In genomic region chr9:128714586-128715435, GRCh38 we compare ENCODE assay signal across 14 cellular contexts.
"Had no signal": no experiment of that assay in that cellular context is flagged by ENCODE, and none has a peak within 500 bp of the region (broad histone marks: within the 10 kb centered on the region; RNA-seq: fewer than 3 reads in every experiment).

No MANE protein-coding gene starts in this region.

- H3K27ac ChIP-seq: brain microvascular endothelial cell, esophagus muscularis mucosa, skin epidermis had no signal

- H3K4me3 ChIP-seq: esophagus muscularis mucosa, skin epidermis had no signal

- H3K4me1 ChIP-seq: esophagus muscularis mucosa had no signal

- H3K27ac Mint-ChIP-seq: activated B cell treated with CpG ODN at 0.5 μM for 24 hours; activated CD4-positive, alpha-beta T cell treated with anti-CD3 and anti-CD28 coated beads, Interleukin-2, amount 10 ng/mL, durations not matched to agents 24 days and 14 days; activated T-helper 1 cell treated with anti-CD3 and anti-CD28 coated beads, Interleukin-12 subunit alpha, Interleukin-12 subunit beta, Interleukin-2, Interleukin-4 antibody, amounts not matched to agents 30 ng/mL and 10 ng/mL and 1 ng/mL, durations not matched to agents 14 hours and 24 hours and 36 hours; immature natural killer cell; memory B cell; T-helper 17 cell had no signal

- H3K36me3 Mint-ChIP-seq: immature natural killer cell, memory B cell had no signal

- H3K9me3 Mint-ChIP-seq: activated B cell treated with CpG ODN at 0.5 μM for 24 hours; activated CD4-positive, alpha-beta T cell treated with anti-CD3 and anti-CD28 coated beads, Interleukin-2, amount 10 ng/mL, durations not matched to agents 24 days and 14 days; activated T-helper 1 cell treated with anti-CD3 and anti-CD28 coated beads, Interleukin-12 subunit alpha, Interleukin-12 subunit beta, Interleukin-2, Interleukin-4 antibody, amounts not matched to agents 30 ng/mL and 10 ng/mL and 1 ng/mL, durations not matched to agents 14 hours and 24 hours and 36 hours; immature natural killer cell; memory B cell had no signal

- DNase-seq: activated B cell treated with CpG ODN at 0.5 μM for 24 hours; activated CD4-positive, alpha-beta T cell treated with anti-CD3 and anti-CD28 coated beads, Interleukin-2, amount 10 ng/mL, durations not matched to agents 24 days and 14 days; activated naive CD4-positive, alpha-beta T cell; amniotic stem cell; brain microvascular endothelial cell; glutamatergic neuron; immature natural killer cell; substantia nigra; T-helper 17 cell; trophoblast cell had no signal

- H3K27me3 Mint-ChIP-seq: activated B cell treated with CpG ODN at 0.5 μM for 24 hours; activated CD4-positive, alpha-beta T cell treated with anti-CD3 and anti-CD28 coated beads, Interleukin-2, amount 10 ng/mL, durations not matched to agents 24 days and 14 days; memory B cell; T-helper 17 cell had no signal

- H3K4me3 Mint-ChIP-seq: activated B cell treated with CpG ODN at 0.5 μM for 24 hours; activated CD4-positive, alpha-beta T cell treated with anti-CD3 and anti-CD28 coated beads, Interleukin-2, amount 10 ng/mL, durations not matched to agents 24 days and 14 days; activated T-helper 1 cell treated with anti-CD3 and anti-CD28 coated beads, Interleukin-12 subunit alpha, Interleukin-12 subunit beta, Interleukin-2, Interleukin-4 antibody, amounts not matched to agents 30 ng/mL and 10 ng/mL and 1 ng/mL, durations not matched to agents 14 hours and 24 hours and 36 hours; immature natural killer cell; memory B cell; T-helper 17 cell had no signal

- H3K27me3 ChIP-seq: brain microvascular endothelial cell, esophagus muscularis mucosa had no signal

- H3K4me1 Mint-ChIP-seq: activated B cell treated with CpG ODN at 0.5 μM for 24 hours; activated CD4-positive, alpha-beta T cell treated with anti-CD3 and anti-CD28 coated beads, Interleukin-2, amount 10 ng/mL, durations not matched to agents 24 days and 14 days; immature natural killer cell; memory B cell; T-helper 17 cell had no signal

- H3K36me3 ChIP-seq: brain microvascular endothelial cell had no signal

- H3K9me3 ChIP-seq: esophagus muscularis mucosa had no signal
